15 cellular contexts compared by ENCODE assay signal in the genomic region with DNA sequence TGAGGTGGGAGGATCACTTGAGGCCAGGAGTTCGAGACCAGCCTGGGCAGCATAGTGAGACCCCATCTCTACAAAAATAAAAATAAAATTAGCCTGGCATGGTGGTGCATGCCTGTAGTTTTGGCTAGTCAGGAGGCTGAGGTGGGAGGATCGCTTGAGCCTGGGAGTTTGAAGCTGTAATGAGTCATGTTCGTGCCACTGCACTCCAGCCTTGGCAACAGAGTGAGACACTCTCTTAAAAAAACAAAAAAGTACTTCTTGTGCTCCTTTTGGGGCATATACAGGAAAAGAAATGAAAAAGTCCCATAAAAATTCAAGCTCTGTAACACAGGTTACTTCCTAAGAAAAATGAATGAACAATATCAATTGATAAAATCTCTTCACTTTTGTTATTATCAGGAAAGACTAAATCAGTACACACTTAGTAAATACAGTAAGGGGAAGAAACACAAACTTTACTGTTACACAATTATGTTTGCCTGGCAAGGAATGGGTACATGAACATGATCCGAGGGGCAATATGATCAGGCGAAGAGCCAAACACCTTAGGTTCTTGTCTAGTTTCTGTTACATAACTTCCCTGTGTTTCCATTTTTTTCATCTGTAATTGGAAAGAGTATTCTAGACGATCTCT. TPM values are rescaled to one million over a fixed set of nuclear protein-coding genes. Genes with fewer than 3 reads are reported as not detected.
DNase-seq lines count a peak whose midpoint lies in the region; ATAC-seq, FAIRE-seq and TF ChIP-seq lines count a peak whose summit lies in the region.
"Had no signal": no experiment of that assay in that cellular context is flagged by ENCODE, and none has a peak within 500 bp of the region (broad histone marks: within the 10 kb centered on the region; RNA-seq: fewer than 3 reads in every experiment).

No MANE protein-coding gene starts in this region.

- no peak for FAIRE-seq in A549 (lab: Jason Lieb, UNC)

- H3K27me3 ChIP-seq in Loucy (ENCODE audit: insufficient read depth, low read length, poor library complexity, severe bottlenecking) (no peaks in the 10 kb centered on the region), body of pancreas (no peaks in the 10 kb centered on the region), kidney epithelial cell (ENCODE audit: control insufficient read depth, insufficient read depth, low read length) (no peaks in the 10 kb centered on the region), heart left ventricle (no peaks in the 10 kb centered on the region)
- H3K27me3 ChIP-seq: esophagus muscularis mucosa, ovary, testis had no signal

- peak overlapping the region; percentile 42; the same call in 1 of the 2 replicates for H2AFZ ChIP-seq in Loucy (ENCODE audit: low read length)

- H3K4me2 ChIP-seq in A549, result peak overlapping the region; percentile 63
- H3K4me2 ChIP-seq in Loucy (ENCODE audit: low read depth, low read length, poor library complexity, severe bottlenecking), result peak overlapping the region; percentile 61

- H3K36me3 ChIP-seq in Loucy (ENCODE audit: insufficient read depth, low read length), result no peaks in the 10 kb centered on the region
- H3K36me3 ChIP-seq in body of pancreas (replicated peaks in 1 of 2; ENCODE audit: insufficient read depth in 1 of 2, low read depth in 2 of 2), result no peaks in the 10 kb centered on the region
- no peaks in the 10 kb centered on the region for H3K36me3 ChIP-seq in kidney epithelial cell (ENCODE audit: control insufficient read depth, insufficient read depth, low read length)
- H3K36me3 ChIP-seq in heart left ventricle, result no peaks in the 10 kb centered on the region
- H3K36me3 ChIP-seq: esophagus muscularis mucosa, ovary had no signal

- CTCF ChIA-PET in A549 (lab: Yijun Ruan, JAX), result interaction anchor here (1.4 kb wide), 1 partner anchor 15 kb away, joined by 3 read pairs; no protein-coding TSS in a partner anchor

- H3F3A ChIP-seq in Loucy (ENCODE audit: low read depth), result no peaks in the 10 kb centered on the region

- H3K27ac ChIP-seq in A549, result peak overlapping the region in 1 of 2 experiments; percentile 43; a peak in 1 of 6 replicates
- H3K27ac ChIP-seq in body of pancreas, result no peak overlapping the region
- no peak overlapping the region for H3K27ac ChIP-seq in heart left ventricle
- H3K27ac ChIP-seq: esophagus muscularis mucosa, ovary, testis had no signal

- intact Hi-C loops in body of pancreas (cut with DNase I), result no loop called here
- intact Hi-C loops in heart left ventricle (cut with DNase I), result loop anchor here in 2 of 10 donors (10.0 kb wide), 2 partner anchors 59 to 199 kb away; no protein-coding TSS in a partner anchor

- TF ChIP-seq CTCF in A549 (IDR thresholded peaks at IDR 0.05) (no peak), Loucy (conservative IDR thresholded peaks at IDR 0.05; ENCODE audit: low read length) (no peak), body of pancreas (IDR thresholded peaks at IDR 0.05) (no peak), kidney epithelial cell (IDR thresholded peaks at IDR 0.05; ENCODE audit: insufficient read depth, low read length, poor library complexity, severe bottlenecking) (no peak), heart left ventricle (IDR thresholded peaks at IDR 0.05) (no peak)

- TF ChIP-seq RAD21 in A549 (conservative IDR thresholded peaks at IDR 0.05 in 1 of 2, IDR thresholded peaks at IDR 0.05 in 1 of 2), result no peak

- TF ChIP-seq EP300 in A549 (IDR thresholded peaks at IDR 0.05), result no peak

- DNase-seq in A549 (ENCODE audit: low read depth in 1 of 2, low spot score in 1 of 2) (peak in 1 of 2 experiments; percentile 3), body of pancreas (no peak), kidney epithelial cell (ENCODE audit: low read depth) (peak; percentile 2), heart left ventricle (no peak), AG08396 (ENCODE audit: low spot score) (no peak), NCI-H1105 (lab: John Stamatoyannopoulos, UW) (no peak)
- DNase-seq: activated CD4-positive, alpha-beta T cell treated with anti-CD3 and anti-CD28 coated beads for 36 hours; midbrain; NCI-H524 treated with DMSO at 0.1 percent for 48 hours; ovary; testis had no signal

- H4K20me1 ChIP-seq in Loucy (ENCODE audit: insufficient read depth, low read length, poor library complexity, severe bottlenecking), result no peaks in the 10 kb centered on the region

- H3K79me2 ChIP-seq in Loucy (ENCODE audit: insufficient read depth, low read length), result no peaks in the 10 kb centered on the region

- no peaks in the 10 kb centered on the region for H3K9me2 ChIP-seq in Loucy (replicated peaks; ENCODE audit: low read depth, low read length)

- no peaks in the 10 kb centered on the region for H3K9me3 ChIP-seq in A549
- no peaks in the 10 kb centered on the region for H3K9me3 ChIP-seq in Loucy (ENCODE audit: insufficient read depth, low read depth, low read length)
- H3K9me3 ChIP-seq in body of pancreas, result no peaks in the 10 kb centered on the region
- H3K9me3 ChIP-seq in heart left ventricle, result no peaks in the 10 kb centered on the region
- H3K9me3 ChIP-seq: esophagus muscularis mucosa, ovary, testis had no signal

- H3K4me3 ChIP-seq in A549, result no peak overlapping the region
- peak overlapping the region; percentile 41 for H3K4me3 ChIP-seq in Loucy (ENCODE audit: low read length, poor library complexity, severe bottlenecking)
- H3K4me3 ChIP-seq in body of pancreas, result no peak overlapping the region
- no peak overlapping the region for H3K4me3 ChIP-seq in kidney epithelial cell (ENCODE audit: low read depth, low read length)
- H3K4me3 ChIP-seq in heart left ventricle, result no peak overlapping the region
- H3K4me3 ChIP-seq: esophagus muscularis mucosa, ovary, testis had no signal

- H3K4me1 ChIP-seq in A549, result peaks cover 43% of the 10 kb centered on the region
- H3K4me1 ChIP-seq in Loucy (ENCODE audit: insufficient read depth, low read length, poor library complexity, severe bottlenecking), result peaks cover 11% of the 10 kb centered on the region
- H3K4me1 ChIP-seq in body of pancreas, result peaks cover 33% of the 10 kb centered on the region
- H3K4me1 ChIP-seq in heart left ventricle, result peaks cover 0 to 9% (median 6%) of the 10 kb centered on the region in 12 donors
- H3K4me1 ChIP-seq: esophagus muscularis mucosa, testis had no signal

- no peak for TF ChIP-seq POLR2A in A549 (IDR thresholded peaks at IDR 0.05; ENCODE audit: low read length)
- TF ChIP-seq POLR2A in body of pancreas (IDR thresholded peaks at IDR 0.05), result no peak
- TF ChIP-seq POLR2A in heart left ventricle (IDR thresholded peaks at IDR 0.05), result no peak

- WGBS in A549 (ENCODE audit: missing lambda C conversion rate), result 33% methylated on average over 6 of the region's 6 CpGs
- WGBS in body of pancreas, 2 donors, result 45 to 50% methylated on average over 6 of the region's 6 CpGs
- WGBS in heart left ventricle, 4 donors, result 66 to 79% (median 72%) methylated on average over 6 of the region's 6 CpGs

- no peak overlapping the region for H3K9ac ChIP-seq in Loucy (ENCODE audit: low read depth, low read length, poor library complexity, severe bottlenecking)

- POLR2A ChIA-PET in A549 (lab: Yijun Ruan, JAX), result no interaction called here

- peak in 1 of 2 experiments; percentile 58; a peak in 3 of 6 replicates for ATAC-seq in A549
- ATAC-seq in body of pancreas, result peak; percentile 35
- ATAC-seq in heart left ventricle, result no peak
- ATAC-seq in HG02970 (IDR thresholded peaks at IDR 0.05; ENCODE audit: low FRiP score, unreplicated experiment), result no peak
- ATAC-seq: activated CD4-positive, alpha-beta T cell treated with anti-CD3 and anti-CD28 coated beads for 36 hours; Panc1 had no signal

TF ChIP-seq in A549, 52 proteins besides CTCF, POLR2A, EP300 and RAD21:
- no peak for TF ChIP-seq CHD4 (IDR thresholded peaks at IDR 0.05; ENCODE audit: borderline replicate concordance)
- 0 out of 2 replicates have a peak, but pooled peaks have one; percentile 11 for TF ChIP-seq FOSL2 (IDR thresholded peaks at IDR 0.05)
- TF ChIP-seq FOSL2 (CRISPR knock-in tag; IDR thresholded peaks at IDR 0.05), result no peak
- no peak for TF ChIP-seq ZNF302 (CRISPR knock-in tag; IDR thresholded peaks at IDR 0.05)
- TF ChIP-seq ZFP36 (IDR thresholded peaks at IDR 0.05; ENCODE audit: borderline replicate concordance, partially characterized antibody), result no peak
- no peak for TF ChIP-seq MAZ (IDR thresholded peaks at IDR 0.05; ENCODE audit: borderline replicate concordance, low read depth, low read length)

RNA-seq across cellular contexts. Expression of a gene that starts 46.9 kb away (rescaled TPM):
- 0.04 and 0.06 TPM in 2 replicates for polyA plus RNA-seq in A549 (2011; rRNA removed)
- polyA plus RNA-seq in A549 (2012; cell fraction: cytosol; rRNA removed), result not detected in 2 replicates
- not detected in 2 replicates for polyA plus RNA-seq in A549 (2012; cell fraction: nucleus; rRNA removed)
- polyA plus RNA-seq in A549 (2017; fragmentation: RNase III; extraction: RNeasy Plus Mini Kit Qiagen cat#74134 plus additional on column Dnase treatment), result not detected in 3 replicates
- not detected in 2 replicates for polyA minus RNA-seq in A549 (2011; rRNA and poly(A)+ RNA removed)
- total RNA-seq in body of pancreas, result 1 to 10 TPM in 1 of 2 donors, under 1 TPM in 1; 0.99 to 1.3 TPM
- 0.34 and 0.84 TPM in 2 replicates for total RNA-seq in kidney epithelial cell
- under 1 TPM in 7 of 9 donors, not detected in 2; 0.09 to 0.75 (median 0.50) TPM for total RNA-seq in heart left ventricle
- polyA plus RNA-seq in heart left ventricle, result under 1 TPM; 0.01 to 0.23 TPM
- total RNA-seq: activated CD4-positive, alpha-beta T cell treated with anti-CD3 and anti-CD28 coated beads for 36 hours had no signal
